Comparison of ENCODE assay signal across 8 cellular contexts in the genomic region with DNA sequence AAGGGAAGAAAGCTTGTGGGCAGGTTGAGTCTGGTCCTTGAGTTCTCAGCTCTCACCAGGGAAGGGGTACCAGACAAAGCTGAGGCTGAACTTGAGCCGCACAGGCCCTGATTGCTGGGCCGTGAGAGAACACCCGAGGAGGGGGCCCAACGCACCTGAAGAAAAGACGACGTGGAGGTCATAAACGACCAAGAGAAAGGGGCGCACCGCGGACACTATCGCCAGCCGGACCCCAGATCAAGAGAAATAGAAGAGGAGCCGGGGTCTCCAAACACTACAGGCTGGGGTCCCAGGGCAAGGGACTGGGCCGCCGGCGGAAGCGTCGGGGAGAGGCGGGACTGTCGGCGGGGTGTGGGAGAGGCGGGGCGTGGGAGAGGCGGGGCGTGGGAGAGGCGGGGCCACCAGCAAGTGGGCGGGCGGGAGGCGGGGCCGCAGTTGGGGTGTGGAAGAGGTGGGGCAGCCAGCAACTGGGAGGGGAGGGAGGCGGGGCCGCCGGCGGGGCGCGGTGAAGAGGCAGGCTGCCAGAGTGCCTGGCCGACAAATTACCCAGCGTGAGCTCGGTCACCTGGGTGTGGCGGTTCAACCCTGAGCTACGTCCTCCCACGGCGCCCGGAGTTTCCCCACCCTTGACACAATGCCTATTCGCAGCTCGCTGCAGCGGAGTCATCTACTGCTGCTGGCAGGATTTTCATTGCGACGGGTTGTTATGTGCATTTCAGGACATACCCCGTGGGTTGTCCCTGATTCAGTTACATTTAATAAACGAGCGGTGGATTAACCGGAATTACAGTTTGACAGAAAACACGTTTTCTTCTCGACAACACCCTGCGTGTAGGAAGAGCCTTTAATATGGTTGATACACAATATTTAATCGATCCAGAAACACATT. TPM values are rescaled to one million over a fixed set of nuclear protein-coding genes. Genes with fewer than 3 reads are reported as not detected.
DNase-seq lines count a peak whose midpoint lies in the region; ATAC-seq and TF ChIP-seq lines count a peak whose summit lies in the region.

No MANE protein-coding gene starts in this region.

- H3K27ac ChIP-seq in layer of hippocampus (ENCODE audit: low read depth, low read length) = peak overlapping the region; percentile 92

- no peak for TF ChIP-seq CTCF in BJ (IDR thresholded peaks at IDR 0.05; ENCODE audit: insufficient read depth, low read depth, low read length)
- TF ChIP-seq CTCF in choroid plexus epithelial cell (conservative IDR thresholded peaks at IDR 0.05; ENCODE audit: low read depth, low read length) = no peak

- CTCF ChIA-PET in BJ (lab: Yijun Ruan, JAX) = interaction anchor here (1.0 to 1.8 kb wide), 4 partner anchors 12 to 133 kb away, joined by 3 to 6 read pairs (median 4); a partner anchor contains a TSS

- H3K4me3 ChIP-seq in BJ (ENCODE audit: low read depth, low read length) = peak overlapping the region; percentile 53
- H3K4me3 ChIP-seq in choroid plexus epithelial cell (ENCODE audit: low read depth, low read length) = peak overlapping the region; percentile 70

- POLR2A ChIA-PET in BJ (lab: Charles Lee) = interaction anchor here (1.0 kb wide), 1 partner anchor 132 kb away, joined by 4 read pairs; no protein-coding TSS in a partner anchor

- H3K27me3 ChIP-seq in BJ (ENCODE audit: control insufficient read depth, insufficient read depth, low read length) (no peaks in the 10 kb centered on the region), layer of hippocampus (ENCODE audit: control insufficient read depth, insufficient read depth, low read length) (no peaks in the 10 kb centered on the region)

- DNase-seq in BJ (ENCODE audit: low read depth) = no peak
- DNase-seq in GM19240 (ENCODE audit: insufficient read length, low spot score) = peak; percentile 72
- DNase-seq in NCI-H510A (lab: John Stamatoyannopoulos, UW) = peak; percentile 83
- DNase-seq in activated CD4-positive, alpha-beta T cell treated with anti-CD3 and anti-CD28 coated beads for 24 hours (ENCODE audit: low read depth in 2 of 2) = peak; percentile 97 to 98
- peak; percentile 96 for DNase-seq in choroid plexus epithelial cell (ENCODE audit: low read depth)
- DNase-seq in stimulated activated CD4-positive, alpha-beta T cell treated with anti-CD3 and anti-CD28 coated beads, Interleukin-1b, Interleukin-23, amount 100 ng/mL, for 1 hour (ENCODE audit: low read depth in 2 of 2) = peak; percentile 96 to 98

- no peaks in the 10 kb centered on the region for H3K36me3 ChIP-seq in BJ (ENCODE audit: control insufficient read depth, insufficient read depth, low read length)

- peak; percentile 87 for ATAC-seq in HG03442 (IDR thresholded peaks at IDR 0.05; ENCODE audit: unreplicated experiment)

RNA-seq across cellular contexts. Expression of a gene that starts 15.5 kb away (rescaled TPM):
- polyA plus RNA-seq in BJ (2011; rRNA removed) = 12.6 and 28.5 TPM in 2 replicates
- 41.5 and 46.7 TPM in 2 replicates for polyA minus RNA-seq in BJ (2011; rRNA and poly(A)+ RNA removed)

RNA-seq across cellular contexts. Expression of a gene that starts 24.8 kb away (rescaled TPM):
- polyA plus RNA-seq in BJ (2011; rRNA removed) = 21.8 and 22.8 TPM in 2 replicates
- 22.2 and 25.3 TPM in 2 replicates for polyA minus RNA-seq in BJ (2011; rRNA and poly(A)+ RNA removed)
